In genomic region chr2:43031471-43032224, GRCh38 we compare ENCODE assay signal across 16 cellular contexts.
DNase-seq lines count a peak whose midpoint lies in the region; ATAC-seq, FAIRE-seq and TF ChIP-seq lines count a peak whose summit lies in the region.
"Had no signal": no experiment of that assay in that cellular context is flagged by ENCODE, and none has a peak within 500 bp of the region (broad histone marks: within the 10 kb centered on the region; RNA-seq: fewer than 3 reads in every experiment).

No MANE protein-coding gene starts in this region.

- in situ Hi-C loops in GM23248 (cut with MboI), result no loop called here

- intact Hi-C loops in MCF 10A (cut with micrococcal nuclease) (no loop called here), left colon (cut with DNase I, micrococcal nuclease) (no loop called here), psoas muscle (cut with DNase I) (no loop called here)

- H3K4me3 ChIP-seq in GM23248 (no peak overlapping the region), psoas muscle (no peak overlapping the region)

- no peaks in the 10 kb centered on the region for H4K20me1 ChIP-seq in GM23248 (ENCODE audit: insufficient read depth)

- H3K9me3 Mint-ChIP-seq in MCF 10A (ENCODE audit: unreplicated experiment) (no peaks in the 10 kb centered on the region), immature natural killer cell (no peaks in the 10 kb centered on the region)
- H3K9me3 Mint-ChIP-seq: activated naive CD8-positive, alpha-beta T cell treated with anti-CD3 and anti-CD28 coated beads, Interleukin-2, amount 50 U/mL, for 24 hours had no signal

- H3K9me2 ChIP-seq in GM23248 (ENCODE audit: insufficient read depth), result no peaks in the 10 kb centered on the region

- peak overlapping the region; percentile 79 for H2AFZ ChIP-seq in GM23248

- H3K4me1 Mint-ChIP-seq in MCF 10A (ENCODE audit: insufficient read depth, unreplicated experiment), result peaks cover 37% of the 10 kb centered on the region
- peaks cover 14 to 15% of the 10 kb centered on the region in 2 donors for H3K4me1 Mint-ChIP-seq in immature natural killer cell

- H3K9me3 ChIP-seq in GM23248 (ENCODE audit: low read depth), result no peaks in the 10 kb centered on the region
- H3K9me3 ChIP-seq in psoas muscle, result no peaks in the 10 kb centered on the region

- CTCF ChIA-PET in MCF 10A (lab: Yijun Ruan, JAX), result interaction anchor here (0.7 to 1.2 kb wide), 8 partner anchors 8 to 104 kb away, joined by 3 to 9 read pairs (median 4); no protein-coding TSS in a partner anchor

- H3K27ac Mint-ChIP-seq in MCF 10A (ENCODE audit: low read depth, unreplicated experiment) (peak overlapping the region; percentile 85), immature natural killer cell (no peak overlapping the region)
- H3K27ac Mint-ChIP-seq: activated naive CD8-positive, alpha-beta T cell treated with anti-CD3 and anti-CD28 coated beads, Interleukin-2, amount 50 U/mL, for 24 hours had no signal

- H3K36me3 Mint-ChIP-seq in MCF 10A (ENCODE audit: insufficient read depth, unreplicated experiment), result peaks cover 14% of the 10 kb centered on the region
- no peaks in the 10 kb centered on the region for H3K36me3 Mint-ChIP-seq in immature natural killer cell

- TF ChIP-seq CTCF in MCF 10A (IDR thresholded peaks at IDR 0.05; ENCODE audit: unreplicated experiment), result no peak
- no peak for TF ChIP-seq CTCF in psoas muscle (IDR thresholded peaks at IDR 0.05)
- TF ChIP-seq CTCF in D721Med (IDR thresholded peaks at IDR 0.05; ENCODE audit: insufficient read depth, missing control alignments), result no peak

- H3K36me3 ChIP-seq in GM23248 (ENCODE audit: low read depth), result no peaks in the 10 kb centered on the region
- H3K36me3 ChIP-seq in psoas muscle (ENCODE audit: insufficient read depth in 1 of 2, low read depth in 1 of 2), result no peaks in the 10 kb centered on the region

- no peak for FAIRE-seq in D721Med (lab: Jason Lieb, UNC)

- no TSS peak for BruUV-seq in MCF 10A (replicated peaks; lab: Mats Ljungman, UMichigan)

- no peaks in the 10 kb centered on the region for H3F3A ChIP-seq in GM23248 (ENCODE audit: insufficient read depth)

- H3K9ac ChIP-seq in GM23248, result peak overlapping the region; percentile 33; the same call in 1 of the 2 replicates

- no peaks in the 10 kb centered on the region for H3K79me2 ChIP-seq in GM23248 (ENCODE audit: insufficient read depth)

- no peak overlapping the region for H3K4me2 ChIP-seq in GM23248 (ENCODE audit: unreplicated experiment)

- H3K27me3 ChIP-seq in GM23248 (replicated peaks; ENCODE audit: insufficient read depth) (no peaks in the 10 kb centered on the region), psoas muscle (ENCODE audit: insufficient read depth in 3 of 3, low read length in 2 of 3) (no peaks in the 10 kb centered on the region)

- DNase-seq in GM23248 (no peak), MCF 10A (ENCODE audit: unreplicated experiment) (no peak), left colon (no peak), psoas muscle (no peak), immature natural killer cell (no peak), glomerular visceral epithelial cell (ENCODE audit: extremely low spot score) (no peak), D721Med (ENCODE audit: insufficient read length, low spot score) (no peak)
- DNase-seq: activated CD4-positive, alpha-beta T cell treated with anti-CD3 and anti-CD28 coated beads for 1 hour; activated naive CD8-positive, alpha-beta T cell treated with anti-CD3 and anti-CD28 coated beads, Interleukin-2, amount 50 U/mL, for 24 hours; activated T-cell treated with anti-CD3 and anti-CD28 coated beads, Interleukin-2, amount 50 U/mL, for 1 hour; cortex of kidney; DMS 273 treated with DMSO at 0.1 percent for 48 hours; NCI-H1694; NCI-H526; T-helper 1 cell had no signal

- WGBS in GM23248 (ENCODE audit: low coverage in 1 of 2, low lambda C conversion rate in 2 of 2, missing lambda C conversion rate in 2 of 2), 2 experiments, result 75 to 79% methylated on average over 9 of the region's 9 CpGs
- WGBS in psoas muscle, 3 donors, result 63 to 73% (median 65%) methylated on average over 9 of the region's 9 CpGs

- POLR2A ChIA-PET in MCF 10A (lab: Yijun Ruan, JAX), result interaction anchor here (0.6 to 1.7 kb wide), 19 partner anchors 8 to 432 kb away, joined by 3 to 11 read pairs (median 4); partner anchors contain the start of gene ZFP36L2

- H3K27ac ChIP-seq in GM23248 (no peak overlapping the region), psoas muscle (peak overlapping the region; percentile 30)

- no peaks in the 10 kb centered on the region for H3K27me3 Mint-ChIP-seq in MCF 10A (ENCODE audit: insufficient read depth, unreplicated experiment)
- peaks cover 0 to 7% (median 3%) of the 10 kb centered on the region in 3 donors for H3K27me3 Mint-ChIP-seq in immature natural killer cell (ENCODE audit: low read depth in 3 of 3)
- H3K27me3 Mint-ChIP-seq: activated naive CD8-positive, alpha-beta T cell treated with anti-CD3 and anti-CD28 coated beads, Interleukin-2, amount 50 U/mL, for 24 hours had no signal

- ATAC-seq in left colon (peak; percentile 4), psoas muscle (peak; percentile 35 to 51 (median 46)), GM21786 (IDR thresholded peaks at IDR 0.05; ENCODE audit: unreplicated experiment) (no peak)
- ATAC-seq: activated naive CD8-positive, alpha-beta T cell treated with anti-CD3 and anti-CD28 coated beads, Interleukin-2, amount 50 U/mL, for 24 hours had no signal

- H3K4me1 ChIP-seq in GM23248 (ENCODE audit: insufficient read depth) (peaks cover 10% of the 10 kb centered on the region; the same call in 1 of the 2 replicates), psoas muscle (peaks cover 4% of the 10 kb centered on the region)

- H3K4me3 Mint-ChIP-seq in MCF 10A (ENCODE audit: unreplicated experiment) (no peak overlapping the region), immature natural killer cell (no peak overlapping the region)
- H3K4me3 Mint-ChIP-seq: activated naive CD8-positive, alpha-beta T cell treated with anti-CD3 and anti-CD28 coated beads, Interleukin-2, amount 50 U/mL, for 24 hours had no signal
